Comparison of ENCODE assay signal across 26 cellular contexts in the genomic region with DNA sequence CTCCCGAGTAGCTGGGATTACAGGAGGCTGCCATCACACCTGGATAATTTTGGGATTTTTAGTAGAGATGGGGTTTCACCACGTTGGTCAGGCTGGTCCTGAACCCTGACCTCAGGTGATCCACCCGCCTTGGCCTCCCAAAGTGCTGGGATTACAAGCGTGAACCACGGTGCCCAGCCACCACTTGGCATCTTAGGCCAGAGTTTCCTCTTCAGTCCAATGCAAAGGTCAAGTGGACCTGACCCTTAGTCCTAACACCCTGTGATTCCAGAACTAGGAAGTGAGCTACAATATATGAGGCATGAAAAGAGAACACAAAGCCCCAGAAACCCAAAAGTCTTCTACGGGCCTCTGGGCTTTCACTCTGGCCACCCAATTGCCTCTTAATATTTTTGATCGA. TPM values are rescaled to one million over a fixed set of nuclear protein-coding genes. Genes with fewer than 3 reads are reported as not detected.
"Had no signal": no experiment of that assay in that cellular context is flagged by ENCODE, and none has a peak within 500 bp of the region (broad histone marks: within the 10 kb centered on the region; RNA-seq: fewer than 3 reads in every experiment).

No MANE protein-coding gene starts in this region.

- DNase-seq: colonic mucosa; cortex of kidney; effector CD8-positive, alpha-beta T cell; effector memory CD8-positive, alpha-beta T cell; endodermal cell; erythroblast; esophagus squamous epithelium; foreskin fibroblast; foreskin melanocyte; gastrocnemius medialis; glutamatergic neuron; head of caudate nucleus; heart right ventricle; hippocampal formation; left cardiac atrium; left ventricle myocardium inferior; lower lobe of right lung; mesenchymal stem cell; mucosa of descending colon; naive B cell; naive thymus-derived CD8-positive, alpha-beta T cell had no signal

- H3K4me3 ChIP-seq: colonic mucosa, esophagus squamous epithelium, gastrocnemius medialis, heart right ventricle, left ventricle myocardium inferior, lower lobe of right lung, mucosa of descending colon had no signal

- H3K27me3 ChIP-seq: colonic mucosa, gastrocnemius medialis had no signal

- ATAC-seq: effector memory CD8-positive, alpha-beta T cell; esophagus mucosa; gastrocnemius medialis; heart right ventricle; left cardiac atrium; lower lobe of right lung; mucosa of descending colon; naive thymus-derived CD8-positive, alpha-beta T cell had no signal

- FAIRE-seq: endometrium, islet of Langerhans, keratinocyte had no signal

- H3K27ac ChIP-seq: colonic mucosa, epithelial cell of prostate, esophagus squamous epithelium, gastrocnemius medialis, heart right ventricle, left ventricle myocardium inferior, lower lobe of right lung had no signal

- H3K9me3 ChIP-seq: colonic mucosa, esophagus squamous epithelium, gastrocnemius medialis, heart right ventricle, left ventricle myocardium inferior, lower lobe of right lung, mucosa of descending colon had no signal

- H3K36me3 ChIP-seq: colonic mucosa, esophagus squamous epithelium, gastrocnemius medialis, heart right ventricle, left ventricle myocardium inferior, lower lobe of right lung had no signal

RNA-seq across cellular contexts. Expression of gene MYLK, which starts 5.3 kb away (rescaled TPM):
- total RNA-seq: naive thymus-derived CD8-positive, alpha-beta T cell had no signal
